1 cellular context compared by ENCODE assay signal in genomic region chr11:114275295-114275694, GRCh38.
TF ChIP-seq lines count a peak whose summit lies in the region.

No MANE protein-coding gene starts in this region.

TF ChIP-seq in HepG2, 621 proteins besides CTCF, POLR2A, EP300 and RAD21 (continued from another document):
- no peak for TF ChIP-seq ZNF296 (CRISPR knock-in tag; conservative IDR thresholded peaks at IDR 0.05)
- TF ChIP-seq, protein P1, sequence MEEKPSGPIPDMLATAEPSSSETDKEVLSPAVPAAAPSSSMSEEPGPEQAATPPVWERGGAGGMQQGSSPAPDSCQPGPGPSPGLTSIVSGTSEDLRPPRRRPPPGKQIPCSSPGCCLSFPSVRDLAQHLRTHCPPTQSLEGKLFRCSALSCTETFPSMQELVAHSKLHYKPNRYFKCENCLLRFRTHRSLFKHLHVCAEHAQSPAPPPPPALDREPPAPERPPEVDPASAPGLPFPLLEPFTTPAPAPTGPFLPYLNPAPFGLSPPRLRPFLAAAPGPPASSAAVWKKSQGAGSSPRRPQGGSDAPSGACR (CRISPR knock-in tag; IDR thresholded peaks at IDR 0.05): no peak
- no peak for TF ChIP-seq ELF3 (CRISPR knock-in tag; IDR thresholded peaks at IDR 0.05)
- TF ChIP-seq KIAA2018 (CRISPR knock-in tag; IDR thresholded peaks at IDR 0.05; ENCODE audit: borderline replicate concordance): no peak
- TF ChIP-seq ZBTB33 (CRISPR knock-in tag; IDR thresholded peaks at IDR 0.05): no peak
- TF ChIP-seq CSRNP1 (CRISPR knock-in tag; IDR thresholded peaks at IDR 0.05): no peak
- TF ChIP-seq ZNF232 (CRISPR knock-in tag; IDR thresholded peaks at IDR 0.05; ENCODE audit: borderline replicate concordance): no peak
- TF ChIP-seq PRMT3 (CRISPR knock-in tag; IDR thresholded peaks at IDR 0.05; ENCODE audit: borderline replicate concordance, low read depth): no peak
